1 cellular context compared by ENCODE assay signal in genomic region chr1:76154213-76154956, GRCh38.
A peak's percentile ranks its signal among the peaks of the same experiment; 100 is the strongest.
TF ChIP-seq lines count a peak whose summit lies in the region.

No MANE protein-coding gene starts in this region.

TF ChIP-seq in GM12878, 131 proteins besides CTCF, POLR2A, EP300 and RAD21 (continued from another document):
- no peak for TF ChIP-seq E2F8 (IDR thresholded peaks at IDR 0.05; ENCODE audit: low read depth, partially characterized antibody)
- TF ChIP-seq ATF7 (IDR thresholded peaks at IDR 0.05; ENCODE audit: low read depth) = 0 out of 2 replicates have a peak, but pooled peaks have one; percentile 11
- no peak for TF ChIP-seq ZNF217 (IDR thresholded peaks at IDR 0.05)
- TF ChIP-seq NRF1 (conservative IDR thresholded peaks at IDR 0.05; ENCODE audit: low read depth, low read length) = no peak
- no peak for TF ChIP-seq SPI1 (IDR thresholded peaks at IDR 0.05; ENCODE audit: borderline replicate concordance, insufficient read depth, low read depth, low read length)
- TF ChIP-seq SP1 (IDR thresholded peaks at IDR 0.05; ENCODE audit: low read depth, low read length) = no peak
- no peak for TF ChIP-seq MTA3 (IDR thresholded peaks at IDR 0.05; ENCODE audit: borderline replicate concordance, low read length)
- TF ChIP-seq ZBTB11 (CRISPR knock-in tag; IDR thresholded peaks at IDR 0.05) = no peak
- 0 out of 2 replicates have a peak, but pooled peaks have one; percentile 4 for TF ChIP-seq GABPA (IDR thresholded peaks at IDR 0.05; ENCODE audit: low read depth)
- TF ChIP-seq CUX1 (IDR thresholded peaks at IDR 0.05; ENCODE audit: insufficient replicate concordance, low read depth, low read length) = no peak
- TF ChIP-seq YY1 (IDR thresholded peaks at IDR 0.05; ENCODE audit: low read depth, low read length) = peak; percentile 61; the same call in 1 of the 2 replicates
- TF ChIP-seq ATF3 (IDR thresholded peaks at IDR 0.05; ENCODE audit: borderline replicate concordance, extremely low read depth, low read depth, low read length) = no peak
- no peak for TF ChIP-seq HDAC2 (IDR thresholded peaks at IDR 0.05)
- no peak for TF ChIP-seq RCOR1 (conservative IDR thresholded peaks at IDR 0.05; ENCODE audit: low read depth, low read length)
- no peak for TF ChIP-seq NBN (IDR thresholded peaks at IDR 0.05)
TF ChIP-seq in GM12878: peak in this region for 12.
